In genomic region chr14:76386922-76387782, GRCh38 we compare ENCODE assay signal across 8 cellular contexts. TPM values are rescaled to one million over a fixed set of nuclear protein-coding genes. Genes with fewer than 3 reads are reported as not detected.
DNase-seq lines count a peak whose midpoint lies in the region; ATAC-seq and TF ChIP-seq lines count a peak whose summit lies in the region.

No MANE protein-coding gene starts in this region.

- DNase-seq in AG09309 (ENCODE audit: low read depth) (peak; percentile 7), NAMALWA (ENCODE audit: low spot score) (peak; percentile 81), SW480 (ENCODE audit: low spot score) (peak; percentile 66), amniotic epithelial cell (ENCODE audit: low read depth) (peak; percentile 40), right atrium auricular region (ENCODE audit: low spot score) (no peak), retinal pigment epithelial cell (ENCODE audit: low read depth) (no peak)

- ATAC-seq in GM19035 (IDR thresholded peaks at IDR 0.05; ENCODE audit: unreplicated experiment) (peak; percentile 65), HG03135 (IDR thresholded peaks at IDR 0.05; ENCODE audit: unreplicated experiment) (no peak)

- no peaks in the 10 kb centered on the region for H3K9me3 ChIP-seq in right atrium auricular region

- H3K36me3 ChIP-seq in right atrium auricular region: no peaks in the 10 kb centered on the region

- no peaks in the 10 kb centered on the region for H3K27me3 ChIP-seq in right atrium auricular region

- H3K27ac ChIP-seq in right atrium auricular region: no peak overlapping the region

- no peaks in the 10 kb centered on the region for H3K4me1 ChIP-seq in right atrium auricular region

- TF ChIP-seq CTCF in AG09309 (IDR thresholded peaks at IDR 0.05; ENCODE audit: control insufficient read depth, insufficient read depth, low read depth, low read length, missing control alignments) (peak; percentile 99), right atrium auricular region (IDR thresholded peaks at IDR 0.05) (peak; percentile 86 to 95), retinal pigment epithelial cell (conservative IDR thresholded peaks at IDR 0.05; ENCODE audit: low read depth, low read length) (peak; percentile 100)

- no peak overlapping the region for H3K4me3 ChIP-seq in AG09309 (ENCODE audit: control insufficient read depth, low read depth, low read length)
- no peak overlapping the region for H3K4me3 ChIP-seq in right atrium auricular region
- no peak overlapping the region for H3K4me3 ChIP-seq in retinal pigment epithelial cell (ENCODE audit: low read length)

RNA-seq across cellular contexts. Expression of gene ESRRB, which starts 11.2 kb away (rescaled TPM):
- 10 to 100 TPM; 10.0 to 14.8 TPM for total RNA-seq in right atrium auricular region

Comparison
In these comparisons a context has a peak if more than half of its experiments do, and no peak if none do; other contexts are left out.
1. DNase-seq: peak in AG09309 (single experiment), NAMALWA (single experiment), SW480 (single experiment) and amniotic epithelial cell (single experiment); none in right atrium auricular region (single experiment) and retinal pigment epithelial cell (single experiment).
2. Peak in every context shown above with its lines, with median percentiles within 50 percentile points of each other: CTCF ChIP-seq.